25 cellular contexts compared by ENCODE assay signal in genomic region chr10:130833596-130833995, GRCh38.
"Had no signal": no experiment of that assay in that cellular context is flagged by ENCODE, and none has a peak within 500 bp of the region (broad histone marks: within the 10 kb centered on the region; RNA-seq: fewer than 3 reads in every experiment).

No MANE protein-coding gene starts in this region.

- H3K4me3 Mint-ChIP-seq: naive thymus-derived CD8-positive, alpha-beta T cell; natural killer cell treated with Interleukin-12 subunit alpha and Interleukin-12 subunit beta and Interleukin-15 and Interleukin-18, amount 100 ng/mL, for 72 hours; neural progenitor cell; stimulated activated effector memory CD8-positive, alpha-beta T cell treated with anti-CD3 and anti-CD28 coated beads, Interleukin-12 subunit alpha, Interleukin-12 subunit beta, amount 100 ng/mL, for 72 hours; stimulated activated naive B cell treated with anti-CD40 and anti-IgM and Interleukin-4, amounts not matched to agents 10 μg/mL and 1 μg/mL and 100 μg/mL, for 72 hours; stimulated activated naive CD8-positive, alpha-beta T cell treated with anti-CD3 and anti-CD28 coated beads, Interleukin-15, Interleukin-2, amounts not matched to agents 100 ng/mL and 50 ng/mL, for 24 hours had no signal

- H3K9me3 ChIP-seq: neutrophil, pancreas, prostate gland, right lobe of liver, thoracic aorta, thyroid gland, upper lobe of left lung, vagina had no signal

- H3K9me3 Mint-ChIP-seq: natural killer cell treated with Interleukin-12 subunit alpha and Interleukin-12 subunit beta and Interleukin-15 and Interleukin-18, amount 100 ng/mL, for 72 hours; neural progenitor cell; stimulated activated naive CD8-positive, alpha-beta T cell treated with anti-CD3 and anti-CD28 coated beads, Interleukin-15, Interleukin-2, amounts not matched to agents 100 ng/mL and 50 ng/mL, for 24 hours had no signal

- H3K36me3 Mint-ChIP-seq: naive thymus-derived CD8-positive, alpha-beta T cell; natural killer cell treated with Interleukin-12 subunit alpha and Interleukin-12 subunit beta and Interleukin-15 and Interleukin-18, amount 100 ng/mL, for 72 hours; neural progenitor cell; stimulated activated effector memory CD8-positive, alpha-beta T cell treated with anti-CD3 and anti-CD28 coated beads, Interleukin-12 subunit alpha, Interleukin-12 subunit beta, amount 100 ng/mL, for 72 hours; stimulated activated naive B cell treated with anti-CD40 and anti-IgM and Interleukin-4, amounts not matched to agents 10 μg/mL and 1 μg/mL and 100 μg/mL, for 72 hours had no signal

- H2AFZ ChIP-seq: neural progenitor cell had no signal

- DNase-seq: naive thymus-derived CD8-positive, alpha-beta T cell; pancreas; right cardiac atrium; right lobe of liver; sigmoid colon; small intestine; stimulated activated CD4-positive, alpha-beta T cell treated with anti-CD3 and anti-CD28 coated beads, Interleukin-15, amount 100 ng/mL, for 24 hours; stimulated activated CD4-positive, alpha-beta T cell treated with anti-CD3 and anti-CD28 coated beads, Interleukin-2, amount 100 ng/mL, for 24 hours; stimulated activated CD4-positive, alpha-beta T cell treated with anti-CD3 and anti-CD28 coated beads, Interleukin-2, amount 100 ng/mL, for 48 hours; stimulated activated CD4-positive, alpha-beta T cell treated with anti-CD3 and anti-CD28 coated beads, Interleukin-4, amount 100 ng/mL, for 24 hours; stimulated activated naive B cell treated with anti-CD40 and anti-IgM and Interleukin-4, amounts not matched to agents 10 μg/mL and 1 μg/mL and 100 μg/mL, for 72 hours; stimulated activated naive CD4-positive, alpha-beta T cell treated with Interleukin-2 at 50 U/mL for 16 hours; stomach; thyroid gland; trophoblast cell had no signal

- H3K4me1 ChIP-seq: neural progenitor cell, pancreas, prostate gland, right lobe of liver, sigmoid colon, stomach, thyroid gland, tibial nerve, upper lobe of left lung, vagina had no signal

- H3K27ac Mint-ChIP-seq: natural killer cell treated with Interleukin-12 subunit alpha and Interleukin-12 subunit beta and Interleukin-15 and Interleukin-18, amount 100 ng/mL, for 72 hours; neural progenitor cell; stimulated activated effector memory CD8-positive, alpha-beta T cell treated with anti-CD3 and anti-CD28 coated beads, Interleukin-12 subunit alpha, Interleukin-12 subunit beta, amount 100 ng/mL, for 72 hours; stimulated activated naive B cell treated with anti-CD40 and anti-IgM and Interleukin-4, amounts not matched to agents 10 μg/mL and 1 μg/mL and 100 μg/mL, for 72 hours; stimulated activated naive CD8-positive, alpha-beta T cell treated with anti-CD3 and anti-CD28 coated beads, Interleukin-15, Interleukin-2, amounts not matched to agents 100 ng/mL and 50 ng/mL, for 24 hours had no signal

- H3K27me3 Mint-ChIP-seq: natural killer cell treated with Interleukin-12 subunit alpha and Interleukin-12 subunit beta and Interleukin-15 and Interleukin-18, amount 100 ng/mL, for 72 hours; stimulated activated naive B cell treated with anti-CD40 and anti-IgM and Interleukin-4, amounts not matched to agents 10 μg/mL and 1 μg/mL and 100 μg/mL, for 72 hours; stimulated activated naive CD8-positive, alpha-beta T cell treated with anti-CD3 and anti-CD28 coated beads, Interleukin-15, Interleukin-2, amounts not matched to agents 100 ng/mL and 50 ng/mL, for 24 hours had no signal

- H3K27ac ChIP-seq: neural progenitor cell, neutrophil, pancreas, prostate gland, right lobe of liver, sigmoid colon, stomach, thoracic aorta, thyroid gland, tibial nerve, upper lobe of left lung, vagina had no signal

- H3K4me3 ChIP-seq: neural progenitor cell, pancreas, prostate gland, right lobe of liver, sigmoid colon, stomach, thoracic aorta, thyroid gland, tibial nerve, upper lobe of left lung, vagina had no signal

- H3K9ac ChIP-seq: neural progenitor cell had no signal

- H3K4me1 Mint-ChIP-seq: naive thymus-derived CD8-positive, alpha-beta T cell; neural progenitor cell; stimulated activated effector memory CD8-positive, alpha-beta T cell treated with anti-CD3 and anti-CD28 coated beads, Interleukin-12 subunit alpha, Interleukin-12 subunit beta, amount 100 ng/mL, for 72 hours; stimulated activated naive B cell treated with anti-CD40 and anti-IgM and Interleukin-4, amounts not matched to agents 10 μg/mL and 1 μg/mL and 100 μg/mL, for 72 hours had no signal

- H3K36me3 ChIP-seq: neural progenitor cell, neutrophil, pancreas, prostate gland, right lobe of liver, sigmoid colon, stomach, thoracic aorta, thyroid gland, tibial nerve, upper lobe of left lung, vagina had no signal

- ATAC-seq: naive thymus-derived CD8-positive, alpha-beta T cell; pancreas; right cardiac atrium; stimulated activated effector memory CD8-positive, alpha-beta T cell treated with anti-CD3 and anti-CD28 coated beads, Interleukin-12 subunit alpha, Interleukin-12 subunit beta, amount 100 ng/mL, for 72 hours; stimulated activated naive B cell treated with anti-CD40 and anti-IgM and Interleukin-4, amounts not matched to agents 10 μg/mL and 1 μg/mL and 100 μg/mL, for 72 hours had no signal

- H3K27me3 ChIP-seq: neural progenitor cell, neutrophil, pancreas, right lobe of liver, sigmoid colon, thyroid gland, tibial nerve, upper lobe of left lung, vagina had no signal

- H3K4me2 ChIP-seq: neural progenitor cell had no signal
